40 cellular contexts compared by ENCODE assay signal in genomic region chr16:25635449-25635848, GRCh38. TPM values are rescaled to one million over a fixed set of nuclear protein-coding genes. Genes with fewer than 3 reads are reported as not detected.
"Had no signal": no experiment of that assay in that cellular context is flagged by ENCODE, and none has a peak within 500 bp of the region (broad histone marks: within the 10 kb centered on the region; RNA-seq: fewer than 3 reads in every experiment).

No MANE protein-coding gene starts in this region.

- FAIRE-seq: astrocyte, bronchial epithelial cell had no signal

- H3K27me3 Mint-ChIP-seq: activated naive CD4-positive, alpha-beta T cell treated with anti-CD3 and anti-CD28 coated beads, Interleukin-2, amount 10 ng/mL, durations not matched to agents 7 days and 5 days; activated naive CD8-positive, alpha-beta T cell treated with anti-CD3 and anti-CD28 coated beads, Interleukin-2, amount 10 ng/mL, durations not matched to agents 7 days and 5 days had no signal

- DNase-seq: activated effector memory CD4-positive, alpha-beta T cell treated with anti-CD3 and anti-CD28 coated beads, Interleukin-2, amount 50 U/mL, for 16 hours; activated effector memory CD4-positive, alpha-beta T cell treated with Interleukin-2 at 50 U/mL for 16 hours; activated gamma-delta T cell; activated gamma-delta T cell treated with Interleukin-2 at 50 U/mL for 16 hours; activated naive CD4-positive, alpha-beta T cell; activated naive CD4-positive, alpha-beta T cell treated with anti-CD3 and anti-CD28 coated beads for 36 hours; activated naive CD4-positive, alpha-beta T cell treated with anti-CD3 and anti-CD28 coated beads, Interleukin-2, amount 10 ng/mL, durations not matched to agents 7 days and 5 days; activated naive CD4-positive, alpha-beta T cell treated with anti-CD3 and anti-CD28 coated beads, Interleukin-2, amount 50 U/mL, for 16 hours; activated naive CD4-positive, alpha-beta T cell treated with Interleukin-2 at 50 U/mL for 16 hours; activated naive CD8-positive, alpha-beta T cell treated with anti-CD3 and anti-CD28 coated beads for 36 hours; activated naive CD8-positive, alpha-beta T cell treated with anti-CD3 and anti-CD28 coated beads, Interleukin-2, amount 10 ng/mL, durations not matched to agents 7 days and 5 days; activated naive CD8-positive, alpha-beta T cell treated with anti-CD3 and anti-CD28 coated beads, Interleukin-2, amount 50 U/mL, for 24 hours; activated T-cell treated with anti-CD3 and anti-CD28 coated beads, Interleukin-2, amount 50 U/mL, for 1 hour; activated T-cell treated with anti-CD3 and anti-CD28 coated beads, Interleukin-2, amount 50 U/mL, for 24 hours; activated T-cell treated with anti-CD3 and anti-CD28 coated beads, Interleukin-2, amount 50 U/mL, for 48 hours; activated T-cell treated with anti-CD3 and anti-CD28 coated beads, Interleukin-2, amount 50 U/mL, for 72 hours; adrenal gland; amniotic stem cell; amygdala; anterior cingulate cortex; aorta; body of pancreas; brain microvascular endothelial cell; central memory CD4-positive, alpha-beta T cell; cerebellar nuclear complex had no signal

- H3K27me3 ChIP-seq: ascending aorta, body of pancreas, brain microvascular endothelial cell, breast epithelium, cardiac muscle cell had no signal

- H3K4me3 Mint-ChIP-seq: activated naive CD4-positive, alpha-beta T cell treated with anti-CD3 and anti-CD28 coated beads for 36 hours; activated naive CD4-positive, alpha-beta T cell treated with anti-CD3 and anti-CD28 coated beads, Interleukin-2, amount 10 ng/mL, durations not matched to agents 7 days and 5 days; activated naive CD4-positive, alpha-beta T cell treated with anti-CD3 and anti-CD28 coated beads, Interleukin-2, amount 50 U/mL, for 24 hours; activated naive CD8-positive, alpha-beta T cell; activated naive CD8-positive, alpha-beta T cell treated with anti-CD3 and anti-CD28 coated beads for 36 hours; activated naive CD8-positive, alpha-beta T cell treated with anti-CD3 and anti-CD28 coated beads, Interleukin-2, amount 10 ng/mL, durations not matched to agents 7 days and 5 days; activated naive CD8-positive, alpha-beta T cell treated with anti-CD3 and anti-CD28 coated beads, Interleukin-2, amount 50 U/mL, for 24 hours; activated T-cell treated with anti-CD3 and anti-CD28 coated beads, Interleukin-2, amount 50 U/mL, for 24 hours; activated T-cell treated with anti-CD3 and anti-CD28 coated beads, Interleukin-2, amount 50 U/mL, for 72 hours; activated T-helper 1 cell treated with anti-CD3 and anti-CD28 coated beads, Interleukin-12 subunit alpha, Interleukin-12 subunit beta, Interleukin-2, Interleukin-4 antibody, amounts not matched to agents 30 ng/mL and 10 ng/mL and 1 ng/mL, durations not matched to agents 14 hours and 24 hours and 36 hours; activated T-helper 17 cell treated with anti-CD3 and anti-CD28 coated beads, Interleukin-2, amount 50 U/mL, for 72 hours; brain; central memory CD8-positive, alpha-beta T cell had no signal

- ATAC-seq: activated naive CD4-positive, alpha-beta T cell treated with anti-CD3 and anti-CD28 coated beads, Interleukin-2, amount 50 U/mL, for 72 hours; activated naive CD8-positive, alpha-beta T cell treated with anti-CD3 and anti-CD28 coated beads, Interleukin-2, amount 50 U/mL, for 24 hours; activated T-cell treated with anti-CD3 and anti-CD28 coated beads, Interleukin-2, amount 50 U/mL, for 72 hours; activated T-helper 17 cell treated with anti-CD3 and anti-CD28 coated beads, Interleukin-2, amount 50 U/mL, for 72 hours; body of pancreas had no signal

- H3K36me3 ChIP-seq: adrenal gland, ascending aorta, brain microvascular endothelial cell, breast epithelium, cardiac muscle cell had no signal

- H3K36me3 Mint-ChIP-seq: activated naive CD4-positive, alpha-beta T cell treated with anti-CD3 and anti-CD28 coated beads, Interleukin-2, amount 10 ng/mL, durations not matched to agents 7 days and 5 days; activated naive CD4-positive, alpha-beta T cell treated with anti-CD3 and anti-CD28 coated beads, Interleukin-2, amount 50 U/mL, for 72 hours; activated naive CD8-positive, alpha-beta T cell; activated naive CD8-positive, alpha-beta T cell treated with anti-CD3 and anti-CD28 coated beads for 36 hours; activated naive CD8-positive, alpha-beta T cell treated with anti-CD3 and anti-CD28 coated beads, Interleukin-2, amount 10 ng/mL, durations not matched to agents 7 days and 5 days; brain had no signal

- H3K9me3 Mint-ChIP-seq: activated naive CD4-positive, alpha-beta T cell treated with anti-CD3 and anti-CD28 coated beads for 36 hours; activated naive CD4-positive, alpha-beta T cell treated with anti-CD3 and anti-CD28 coated beads, Interleukin-2, amount 10 ng/mL, durations not matched to agents 7 days and 5 days; activated naive CD4-positive, alpha-beta T cell treated with anti-CD3 and anti-CD28 coated beads, Interleukin-2, amount 50 U/mL, for 24 hours; activated naive CD8-positive, alpha-beta T cell treated with anti-CD3 and anti-CD28 coated beads, Interleukin-2, amount 10 ng/mL, durations not matched to agents 7 days and 5 days; activated T-helper 1 cell treated with anti-CD3 and anti-CD28 coated beads, Interleukin-12 subunit alpha, Interleukin-12 subunit beta, Interleukin-2, Interleukin-4 antibody, amounts not matched to agents 30 ng/mL and 10 ng/mL and 1 ng/mL, durations not matched to agents 14 hours and 24 hours and 36 hours; activated T-helper 17 cell treated with anti-CD3 and anti-CD28 coated beads, Interleukin-2, amount 50 U/mL, for 72 hours; activated T-helper 2 cell treated with anti-CD3 and anti-CD28 coated beads, Interferon-gamma antibody, Interleukin-2, Interleukin-4, amounts not matched to agents 10 μg/mL and 5 μg/mL and 100 μg/mL, durations not matched to agents 14 hours and 24 hours and 36 hours had no signal

- H3K4me1 Mint-ChIP-seq: activated naive CD4-positive, alpha-beta T cell treated with anti-CD3 and anti-CD28 coated beads, Interleukin-2, amount 10 ng/mL, durations not matched to agents 7 days and 5 days; activated naive CD4-positive, alpha-beta T cell treated with anti-CD3 and anti-CD28 coated beads, Interleukin-2, amount 50 U/mL, for 24 hours; activated naive CD8-positive, alpha-beta T cell treated with anti-CD3 and anti-CD28 coated beads for 36 hours; activated naive CD8-positive, alpha-beta T cell treated with anti-CD3 and anti-CD28 coated beads, Interleukin-2, amount 10 ng/mL, durations not matched to agents 7 days and 5 days; activated naive CD8-positive, alpha-beta T cell treated with anti-CD3 and anti-CD28 coated beads, Interleukin-2, amount 50 U/mL, for 24 hours; activated T-helper 17 cell treated with anti-CD3 and anti-CD28 coated beads, Interleukin-2, amount 50 U/mL, for 72 hours; brain; central memory CD8-positive, alpha-beta T cell had no signal

- H3K4me1 ChIP-seq: adrenal gland, ascending aorta, body of pancreas, breast epithelium had no signal

- H3K9me3 ChIP-seq: adrenal gland, ascending aorta, body of pancreas, breast epithelium had no signal

- H3K27ac ChIP-seq: adrenal gland, ascending aorta, body of pancreas, brain microvascular endothelial cell, breast epithelium, cardiac muscle cell had no signal

- H3K4me3 ChIP-seq: adrenal gland, ascending aorta, body of pancreas, breast epithelium, cardiac muscle cell had no signal

RNA-seq across cellular contexts. Expression of gene HS3ST4, which starts 56.3 kb away (rescaled TPM):
- total RNA-seq: activated naive CD4-positive, alpha-beta T cell treated with anti-CD3 and anti-CD28 coated beads for 36 hours; activated naive CD4-positive, alpha-beta T cell treated with anti-CD3 and anti-CD28 coated beads, Interleukin-2, amount 50 U/mL, for 72 hours; activated naive CD8-positive, alpha-beta T cell treated with anti-CD3 and anti-CD28 coated beads for 36 hours; activated naive CD8-positive, alpha-beta T cell treated with anti-CD3 and anti-CD28 coated beads, Interleukin-2, amount 10 ng/mL, durations not matched to agents 7 days and 5 days; activated T-cell treated with anti-CD3 and anti-CD28 coated beads, Interleukin-2, amount 50 U/mL, for 72 hours; activated T-helper 1 cell treated with anti-CD3 and anti-CD28 coated beads, Interleukin-12 subunit alpha, Interleukin-12 subunit beta, Interleukin-2, Interleukin-4 antibody, amounts not matched to agents 30 ng/mL and 10 ng/mL and 1 ng/mL, durations not matched to agents 14 hours and 24 hours and 36 hours; activated T-helper 17 cell treated with anti-CD3 and anti-CD28 coated beads, Interleukin-2, amount 50 U/mL, for 72 hours; activated T-helper 2 cell treated with anti-CD3 and anti-CD28 coated beads, Interferon-gamma antibody, Interleukin-2, Interleukin-4, amounts not matched to agents 10 μg/mL and 5 μg/mL and 100 μg/mL, durations not matched to agents 14 hours and 24 hours and 36 hours; aorta; ascending aorta; body of pancreas; bronchial epithelial cell; cardiac septum; chondrocyte had no signal
- polyA plus RNA-seq: aorta had no signal
